ENCODE assay signal across 20 cellular contexts in genomic region chr17:67666710-67667109, GRCh38. TPM values are rescaled to one million over a fixed set of nuclear protein-coding genes. Genes with fewer than 3 reads are reported as not detected.
DNase-seq lines count a peak whose midpoint lies in the region; ATAC-seq and TF ChIP-seq lines count a peak whose summit lies in the region.
"Had no signal": no experiment of that assay in that cellular context is flagged by ENCODE, and none has a peak within 500 bp of the region (broad histone marks: within the 10 kb centered on the region; RNA-seq: fewer than 3 reads in every experiment).

No MANE protein-coding gene starts in this region.

- POLR2A ChIA-PET in SK-N-SH (lab: Yijun Ruan, JAX): no interaction called here

- TF ChIP-seq CTCF in SK-N-SH (IDR thresholded peaks at IDR 0.05) (no peak), glutamatergic neuron (IDR thresholded peaks at IDR 0.05; ENCODE audit: partially characterized antibody, unreplicated experiment) (no peak)

- H3K9me2 ChIP-seq in SK-N-SH: no peaks in the 10 kb centered on the region

- peak; percentile 76 for DNase-seq in DMS 273 (lab: John Stamatoyannopoulos, UW; ENCODE audit: unreplicated experiment)
- DNase-seq in SK-N-SH: peak; percentile 62
- DNase-seq in glutamatergic neuron: no peak
- no peak for DNase-seq in T-helper 9 cell
- no peak for DNase-seq in GM19240 (ENCODE audit: insufficient read length, low spot score)
- DNase-seq: AML-193; Calu3; CD4-positive, CD25-positive, alpha-beta regulatory T cell; DND-41; NCI-H1048; NCI-H146; NCI-H2081; NCI-H226; NCI-H526 treated with DMSO at 0.1 percent for 48 hours; SJCRH30 had no signal

- H3K27me3 ChIP-seq in BLaER1 (no peaks in the 10 kb centered on the region), SK-N-SH (ENCODE audit: insufficient read depth) (no peaks in the 10 kb centered on the region)
- H3K27me3 ChIP-seq: SJCRH30 had no signal

- 79% methylated on average over 2 of the region's 2 CpGs for WGBS in SK-N-SH (ENCODE audit: low lambda C conversion rate)

- H3K9ac ChIP-seq in BLaER1 (no peak overlapping the region), SK-N-SH (no peak overlapping the region)
- H3K9ac ChIP-seq: KMS-11 had no signal

- H3K27ac ChIP-seq in BLaER1 (0 out of 2 replicates have a peak overlapping the region, but pooled peaks have one; percentile 22), SK-N-SH (ENCODE audit: low read depth in 2 of 2, low read length in 1 of 2) (peak overlapping the region in 1 of 2 experiments; percentile 58; a peak in 2 of 4 replicates)
- H3K27ac ChIP-seq: KMS-11, RWPE1, SJCRH30 had no signal

- H3K27me3 Mint-ChIP-seq in glutamatergic neuron (ENCODE audit: unreplicated experiment): peaks cover 2% of the 10 kb centered on the region
- H3K27me3 Mint-ChIP-seq: CD4-positive, CD25-positive, alpha-beta regulatory T cell had no signal

- peaks cover 7% of the 10 kb centered on the region for H3K4me1 Mint-ChIP-seq in glutamatergic neuron (ENCODE audit: low read depth, unreplicated experiment)
- H3K4me1 Mint-ChIP-seq: GM23338 had no signal

- no peak for TF ChIP-seq EP300 in SK-N-SH (IDR thresholded peaks at IDR 0.05; ENCODE audit: borderline replicate concordance in 1 of 2, low read depth in 1 of 2, low read length in 1 of 2)

- peak overlapping the region; percentile 65 for H3K27ac Mint-ChIP-seq in glutamatergic neuron (ENCODE audit: unreplicated experiment)
- H3K27ac Mint-ChIP-seq: CD4-positive, CD25-positive, alpha-beta regulatory T cell; GM23338 had no signal

- H4K20me1 ChIP-seq in BLaER1: no peaks in the 10 kb centered on the region
- no peaks in the 10 kb centered on the region for H4K20me1 ChIP-seq in SK-N-SH (ENCODE audit: insufficient read depth)

- H3K4me3 ChIP-seq in BLaER1: no peak overlapping the region
- H3K4me3 ChIP-seq in SK-N-SH (ENCODE audit: low read depth in 2 of 2, low read length in 1 of 2): no peak overlapping the region
- H3K4me3 ChIP-seq: GM23338, SJCRH30 had no signal

- H3K4me3 Mint-ChIP-seq in glutamatergic neuron (ENCODE audit: unreplicated experiment): no peak overlapping the region
- H3K4me3 Mint-ChIP-seq: CD4-positive, CD25-positive, alpha-beta regulatory T cell; GM23338 had no signal

- CTCF ChIA-PET in SK-N-SH (lab: Yijun Ruan, JAX): interaction anchor here (0.9 to 2.9 kb wide), 7 partner anchors 10 to 281 kb away, joined by 3 to 9 read pairs (median 4); no protein-coding TSS in a partner anchor

- H3K4me1 ChIP-seq in BLaER1 (peaks cover 9% of the 10 kb centered on the region), SK-N-SH (ENCODE audit: control insufficient read depth in 1 of 2, insufficient read depth in 2 of 2, low read depth in 1 of 2, low read length in 1 of 2) (peaks cover 8 to 13% of the 10 kb centered on the region in 2 experiments; a peak in 2 of 4 replicates)
- H3K4me1 ChIP-seq: SJCRH30 had no signal

- H3K36me3 ChIP-seq in BLaER1 (peaks cover 82% of the 10 kb centered on the region), SK-N-SH (replicated peaks in 1 of 2; ENCODE audit: control insufficient read depth in 1 of 2, insufficient read depth in 2 of 2, low read length in 1 of 2) (peaks cover 0 to 3% of the 10 kb centered on the region in 2 experiments)
- H3K36me3 ChIP-seq: SJCRH30 had no signal

- no peak for TF ChIP-seq RAD21 in SK-N-SH (IDR thresholded peaks at IDR 0.05; ENCODE audit: low read length)

- H3K9me3 Mint-ChIP-seq in glutamatergic neuron (ENCODE audit: unreplicated experiment): peaks cover 9% of the 10 kb centered on the region
- H3K9me3 Mint-ChIP-seq: GM23338 had no signal

- H3K4me2 ChIP-seq in BLaER1 (no peak overlapping the region), SK-N-SH (no peak overlapping the region)
- H3K4me2 ChIP-seq: GM23338, KMS-11 had no signal

- H3K9me3 ChIP-seq in BLaER1 (peaks cover 16% of the 10 kb centered on the region), SK-N-SH (no peaks in the 10 kb centered on the region)
- H3K9me3 ChIP-seq: SJCRH30 had no signal

- ATAC-seq in HG03469 (IDR thresholded peaks at IDR 0.05; ENCODE audit: unreplicated experiment): no peak
- ATAC-seq: GM23338 had no signal

- no peaks in the 10 kb centered on the region for H3K79me2 ChIP-seq in SK-N-SH (ENCODE audit: insufficient read depth)

- no peaks in the 10 kb centered on the region for H3K36me3 Mint-ChIP-seq in glutamatergic neuron (ENCODE audit: unreplicated experiment)

- H2AFZ ChIP-seq in SK-N-SH (ENCODE audit: low read depth): no peak overlapping the region
- H2AFZ ChIP-seq: GM23338 had no signal

- no peaks in the 10 kb centered on the region for H3F3A ChIP-seq in SK-N-SH (replicated peaks; ENCODE audit: insufficient read depth)

TF ChIP-seq in SK-N-SH, 30 proteins besides CTCF, POLR2A, EP300 and RAD21:
- no peak for TF ChIP-seq POLR2AphosphoS5 (IDR thresholded peaks at IDR 0.05; ENCODE audit: low read depth, low read length)
- no peak for TF ChIP-seq NFIC (IDR thresholded peaks at IDR 0.05; ENCODE audit: borderline replicate concordance)
- TF ChIP-seq MAX (IDR thresholded peaks at IDR 0.05; ENCODE audit: low read depth): no peak
- no peak for TF ChIP-seq TAF1 (IDR thresholded peaks at IDR 0.05; ENCODE audit: borderline replicate concordance, low read depth, low read length)
- no peak for TF ChIP-seq NRF1 (IDR thresholded peaks at IDR 0.05; ENCODE audit: low read depth, low read length)
- TF ChIP-seq FOSL2 (IDR thresholded peaks at IDR 0.05; ENCODE audit: borderline replicate concordance, low read depth): no peak
- no peak for TF ChIP-seq FOXM1 (IDR thresholded peaks at IDR 0.05; ENCODE audit: low read depth)
- TF ChIP-seq SIN3A (IDR thresholded peaks at IDR 0.05; ENCODE audit: borderline replicate concordance, low read depth, low read length): no peak
- no peak for TF ChIP-seq RFX5 (IDR thresholded peaks at IDR 0.05; ENCODE audit: low read length)
- no peak for TF ChIP-seq TEAD4 (IDR thresholded peaks at IDR 0.05; ENCODE audit: borderline replicate concordance, insufficient read depth)
- no peak for TF ChIP-seq JUND (IDR thresholded peaks at IDR 0.05)
- TF ChIP-seq USF1 (IDR thresholded peaks at IDR 0.05; ENCODE audit: borderline replicate concordance, low read depth): no peak
- TF ChIP-seq ZBTB33 (IDR thresholded peaks at IDR 0.05; ENCODE audit: borderline replicate concordance, low read depth): no peak
- no peak for TF ChIP-seq MXI1 (IDR thresholded peaks at IDR 0.05; ENCODE audit: low read depth, low read length)
- no peak for TF ChIP-seq YY1 (IDR thresholded peaks at IDR 0.05; ENCODE audit: low read depth)

RNA-seq across cellular contexts. Expression of gene NOL11, which starts 51.0 kb away (rescaled TPM):
- polyA plus RNA-seq in SK-N-SH (2012; rRNA removed): 27.0 and 36.2 TPM in 2 replicates
- 33.9 and 37.4 TPM in 2 replicates for polyA plus RNA-seq in SK-N-SH (2012; cell fraction: cytosol; rRNA removed)
- polyA plus RNA-seq in SK-N-SH (2012; cell fraction: nucleus; rRNA removed): 44.0 and 70.1 TPM in 2 replicates
- 40.6 TPM for total RNA-seq in glutamatergic neuron (ENCODE audit: unreplicated experiment)

Comparison
In these comparisons a context has a peak if more than half of its experiments do, and no peak if none do; other contexts are left out.
1. DNase-seq: peak in DMS 273 (single experiment) and SK-N-SH (single experiment); none in glutamatergic neuron (single experiment), T-helper 9 cell (single experiment) and GM19240 (single experiment).